ENCODE assay signal across 23 cellular contexts in the genomic region with DNA sequence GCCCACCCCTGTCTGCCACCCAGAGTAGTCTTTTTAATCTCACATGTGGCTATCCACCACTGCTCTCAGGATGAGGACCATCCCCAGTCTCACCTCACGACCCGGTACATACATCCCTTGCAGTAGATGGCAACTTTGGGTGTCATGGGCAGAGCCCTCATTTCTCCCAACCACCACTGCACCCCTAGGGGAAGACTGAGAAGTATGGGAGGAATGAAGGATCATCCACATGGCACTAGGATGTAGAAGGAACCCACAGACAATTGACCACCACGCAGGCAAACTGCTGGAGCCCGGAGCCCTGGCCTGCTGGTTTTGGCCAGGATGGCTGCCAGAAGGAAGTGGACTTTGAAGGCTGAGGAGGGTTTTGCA. TPM values are rescaled to one million over a fixed set of nuclear protein-coding genes. Genes with fewer than 3 reads are reported as not detected.
DNase-seq lines count a peak whose midpoint lies in the region; FAIRE-seq and TF ChIP-seq lines count a peak whose summit lies in the region.
"Had no signal": no experiment of that assay in that cellular context is flagged by ENCODE, and none has a peak within 500 bp of the region (broad histone marks: within the 10 kb centered on the region; RNA-seq: fewer than 3 reads in every experiment).

No MANE protein-coding gene starts in this region.

- H3K27ac Mint-ChIP-seq in activated CD4-positive, alpha-beta T cell treated with anti-CD3 and anti-CD28 coated beads, Interleukin-2, amount 10 ng/mL, durations not matched to agents 7 days and 5 days = no peak overlapping the region
- H3K27ac Mint-ChIP-seq: activated CD4-positive, alpha-beta T cell treated with anti-CD3 and anti-CD28 coated beads, Interleukin-2, amount 10 ng/mL, durations not matched to agents 24 days and 14 days; activated T-helper 17 cell treated with anti-CD3 and anti-CD28 coated beads, Interleukin-2, amount 50 U/mL, for 72 hours; CD14-positive monocyte; dendritic cell treated with granulocyte-macrophage colony-stimulating factor and Interleukin-4, amounts not matched to agents 40 ng/mL and 50 ng/mL, for 4 days; H9 had no signal

- H3K36me3 ChIP-seq in ascending aorta (peaks cover 0 to 15% of the 10 kb centered on the region in 2 donors), kidney (ENCODE audit: control insufficient read depth in 1 of 2, insufficient read depth in 2 of 2, low read length in 2 of 2) (peaks cover 0 to under 1% of the 10 kb centered on the region in 2 donors)
- H3K36me3 ChIP-seq: right atrium auricular region had no signal

- H3K4me1 ChIP-seq in ascending aorta = peaks cover 3 to 9% of the 10 kb centered on the region in 2 donors
- peaks cover 4 to 23% of the 10 kb centered on the region in 2 donors for H3K4me1 ChIP-seq in kidney (ENCODE audit: control insufficient read depth in 1 of 2, insufficient read depth in 1 of 2, low read depth in 1 of 2, low read length in 2 of 2)

- H3K9me3 ChIP-seq in ascending aorta (no peaks in the 10 kb centered on the region), kidney (ENCODE audit: control insufficient read depth in 1 of 2, low read length in 2 of 2) (no peaks in the 10 kb centered on the region)
- H3K9me3 ChIP-seq: left ventricle myocardium inferior, MG63, mucosa of descending colon, right atrium auricular region, stomach, upper lobe of left lung had no signal

- H3K27me3 ChIP-seq in ascending aorta = no peaks in the 10 kb centered on the region
- H3K27me3 ChIP-seq: MG63, right atrium auricular region had no signal

- H3K36me3 Mint-ChIP-seq in activated CD4-positive, alpha-beta T cell treated with anti-CD3 and anti-CD28 coated beads, Interleukin-2, amount 10 ng/mL, durations not matched to agents 7 days and 5 days (ENCODE audit: low read depth) = peaks cover 13% of the 10 kb centered on the region

- no peak overlapping the region for H3K9ac ChIP-seq in kidney (ENCODE audit: low read length in 2 of 2)

- H3K27me3 Mint-ChIP-seq in activated CD4-positive, alpha-beta T cell treated with anti-CD3 and anti-CD28 coated beads, Interleukin-2, amount 10 ng/mL, durations not matched to agents 7 days and 5 days = peaks cover 39% of the 10 kb centered on the region

- in situ Hi-C loops in GM13977 (cut with MboI; ENCODE audit: low pct_unique_long_range_greater_than_20kb, low sequenced_read_pairs, unreplicated experiment) = no loop called here

- POLR2A ChIA-PET in activated CD4-positive, alpha-beta T cell treated with anti-CD3 and anti-CD28 coated beads, Interleukin-2, amount 10 ng/mL, durations not matched to agents 7 days and 5 days (lab: Charles Lee) = no interaction called here

- H3K4me3 ChIP-seq in ascending aorta (no peak overlapping the region), kidney (ENCODE audit: low read length in 2 of 2) (no peak overlapping the region)
- H3K4me3 ChIP-seq: MG63, mucosa of descending colon, right atrium auricular region had no signal

- no peak for TF ChIP-seq CTCF in GM13977 (IDR thresholded peaks at IDR 0.05; ENCODE audit: extremely low read depth, insufficient read depth, missing control alignments)
- TF ChIP-seq CTCF in ascending aorta (IDR thresholded peaks at IDR 0.05) = no peak
- no peak for TF ChIP-seq CTCF in kidney (IDR thresholded peaks at IDR 0.05; ENCODE audit: borderline replicate concordance, extremely low read depth, insufficient read depth)

- H3K4me1 Mint-ChIP-seq in activated CD4-positive, alpha-beta T cell treated with anti-CD3 and anti-CD28 coated beads, Interleukin-2, amount 10 ng/mL, durations not matched to agents 7 days and 5 days = peaks cover 8% of the 10 kb centered on the region

- peak overlapping the region; percentile 89 to 94 for H3K27ac ChIP-seq in ascending aorta
- H3K27ac ChIP-seq in kidney (ENCODE audit: low read depth in 2 of 2, low read length in 2 of 2) = no peak overlapping the region

- no peak overlapping the region for H3K4me3 Mint-ChIP-seq in activated CD4-positive, alpha-beta T cell treated with anti-CD3 and anti-CD28 coated beads, Interleukin-2, amount 10 ng/mL, durations not matched to agents 7 days and 5 days
- H3K4me3 Mint-ChIP-seq: activated CD4-positive, alpha-beta T cell treated with anti-CD3 and anti-CD28 coated beads, Interleukin-2, amount 10 ng/mL, durations not matched to agents 24 days and 14 days; activated T-helper 17 cell treated with anti-CD3 and anti-CD28 coated beads, Interleukin-2, amount 50 U/mL, for 72 hours; dendritic cell treated with granulocyte-macrophage colony-stimulating factor and Interleukin-4, amounts not matched to agents 40 ng/mL and 50 ng/mL, for 4 days had no signal

- no peaks in the 10 kb centered on the region for H3K9me3 Mint-ChIP-seq in activated CD4-positive, alpha-beta T cell treated with anti-CD3 and anti-CD28 coated beads, Interleukin-2, amount 10 ng/mL, durations not matched to agents 7 days and 5 days
- H3K9me3 Mint-ChIP-seq: activated CD4-positive, alpha-beta T cell treated with anti-CD3 and anti-CD28 coated beads, Interleukin-2, amount 10 ng/mL, durations not matched to agents 24 days and 14 days; activated T-helper 17 cell treated with anti-CD3 and anti-CD28 coated beads, Interleukin-2, amount 50 U/mL, for 72 hours; dendritic cell treated with granulocyte-macrophage colony-stimulating factor and Interleukin-4, amounts not matched to agents 40 ng/mL and 50 ng/mL, for 4 days; H9 had no signal

- DNase-seq in GM13977 (ENCODE audit: low spot score) = peak; percentile 23
- no peak for DNase-seq in ascending aorta (ENCODE audit: low spot score in 2 of 2)
- DNase-seq in kidney = peak; percentile 43
- peak; percentile 42 for DNase-seq in posterior vena cava (ENCODE audit: low spot score)
- DNase-seq in stimulated activated CD8-positive, alpha-beta memory T cell treated with anti-CD3 and anti-CD28 coated beads, Interleukin-4, amount 100 ng/mL, for 48 hours = no peak
- DNase-seq in NCI-H146 (lab: John Stamatoyannopoulos, UW) = no peak
- no peak for DNase-seq in activated CD4-positive, alpha-beta T cell treated with anti-CD3 and anti-CD28 coated beads, Interleukin-2, amount 10 ng/mL, durations not matched to agents 7 days and 5 days
- DNase-seq: activated CD4-positive, alpha-beta T cell treated with anti-CD3 and anti-CD28 coated beads, Interleukin-2, amount 10 ng/mL, durations not matched to agents 24 days and 14 days; DMS 273 treated with DMSO at 0.1 percent for 48 hours; left ventricle myocardium inferior; NCI-H1417 treated with DMSO at 0.1 percent for 48 hours; NCI-H526; stimulated activated CD4-positive, alpha-beta T cell treated with anti-CD3 and anti-CD28 coated beads, Interleukin-12 subunit alpha, Interleukin-12 subunit beta, amount 100 ng/mL, for 4 hours; stimulated activated CD4-positive, alpha-beta T cell treated with anti-CD3 and anti-CD28 coated beads, Interleukin-4, amount 100 ng/mL, for 4 hours; stomach had no signal

- intact Hi-C loops in ascending aorta (cut with DNase I) (loop anchor here (5.0 to 10.0 kb wide), 2 partner anchors 258 to 485 kb away; no protein-coding TSS in a partner anchor), kidney (cut with DNase I) (no loop called here), posterior vena cava (cut with DNase I) (no loop called here)

- no peak for FAIRE-seq in kidney (lab: Jason Lieb, UNC)

- CTCF ChIA-PET in activated CD4-positive, alpha-beta T cell treated with anti-CD3 and anti-CD28 coated beads, Interleukin-2, amount 10 ng/mL, durations not matched to agents 7 days and 5 days (lab: Charles Lee) = no interaction called here

RNA-seq across cellular contexts. Expression of gene SCARF2, which starts 1.9 kb away (rescaled TPM):
- 133 TPM for total RNA-seq in ascending aorta
- 12.3 TPM for total RNA-seq in kidney
- 5.0 TPM for polyA plus RNA-seq in kidney (ENCODE audit: insufficient read depth, low read depth, low replicate concordance)
- total RNA-seq in posterior vena cava = 10 to 100 TPM; 18.6 to 26.7 TPM
- 1 to 10 TPM; 1.1 to 1.2 TPM for total RNA-seq in activated CD4-positive, alpha-beta T cell treated with anti-CD3 and anti-CD28 coated beads, Interleukin-2, amount 10 ng/mL, durations not matched to agents 7 days and 5 days

RNA-seq across cellular contexts. Expression of gene ZNF74, which starts 45.6 kb away (rescaled TPM):
- total RNA-seq in ascending aorta (28.9 TPM), kidney (6.5 TPM), posterior vena cava (1 to 10 TPM; 5.9 to 6.9 TPM)
- 3.7 TPM for polyA plus RNA-seq in kidney (ENCODE audit: insufficient read depth, low read depth, low replicate concordance)
- total RNA-seq in activated CD4-positive, alpha-beta T cell treated with anti-CD3 and anti-CD28 coated beads, Interleukin-2, amount 10 ng/mL, durations not matched to agents 7 days and 5 days = 10 to 100 TPM in 1 of 2 experiments, 1 to 10 TPM in 1; 8.6 to 11.1 TPM

RNA-seq across cellular contexts. Expression of gene KLHL22, which starts 56.1 kb away (rescaled TPM):
- total RNA-seq in ascending aorta (63.8 TPM), kidney (22.4 TPM), posterior vena cava (10 to 100 TPM; 16.3 to 20.0 TPM)
- 24.3 TPM for polyA plus RNA-seq in kidney (ENCODE audit: insufficient read depth, low read depth, low replicate concordance)
- 10 to 100 TPM; 38.7 to 40.1 TPM for total RNA-seq in activated CD4-positive, alpha-beta T cell treated with anti-CD3 and anti-CD28 coated beads, Interleukin-2, amount 10 ng/mL, durations not matched to agents 7 days and 5 days

Comparison
In these comparisons a context has a peak if more than half of its experiments do, and no peak if none do; other contexts are left out.
1. DNase-seq: peak in GM13977 (single experiment), kidney (single experiment) and posterior vena cava (single experiment); none in ascending aorta (0 of 2), stimulated activated CD8-positive, alpha-beta memory T cell treated with anti-CD3 and anti-CD28 coated beads, Interleukin-4, amount 100 ng/mL, for 48 hours (single experiment), NCI-H146 (single experiment) and activated CD4-positive, alpha-beta T cell treated with anti-CD3 and anti-CD28 coated beads, Interleukin-2, amount 10 ng/mL, durations not matched to agents 7 days and 5 days (single experiment).
2. H3K27ac ChIP-seq: peak in ascending aorta (2 of 2); none in kidney (0 of 2).